8 cellular contexts compared by ENCODE assay signal in the genomic region with DNA sequence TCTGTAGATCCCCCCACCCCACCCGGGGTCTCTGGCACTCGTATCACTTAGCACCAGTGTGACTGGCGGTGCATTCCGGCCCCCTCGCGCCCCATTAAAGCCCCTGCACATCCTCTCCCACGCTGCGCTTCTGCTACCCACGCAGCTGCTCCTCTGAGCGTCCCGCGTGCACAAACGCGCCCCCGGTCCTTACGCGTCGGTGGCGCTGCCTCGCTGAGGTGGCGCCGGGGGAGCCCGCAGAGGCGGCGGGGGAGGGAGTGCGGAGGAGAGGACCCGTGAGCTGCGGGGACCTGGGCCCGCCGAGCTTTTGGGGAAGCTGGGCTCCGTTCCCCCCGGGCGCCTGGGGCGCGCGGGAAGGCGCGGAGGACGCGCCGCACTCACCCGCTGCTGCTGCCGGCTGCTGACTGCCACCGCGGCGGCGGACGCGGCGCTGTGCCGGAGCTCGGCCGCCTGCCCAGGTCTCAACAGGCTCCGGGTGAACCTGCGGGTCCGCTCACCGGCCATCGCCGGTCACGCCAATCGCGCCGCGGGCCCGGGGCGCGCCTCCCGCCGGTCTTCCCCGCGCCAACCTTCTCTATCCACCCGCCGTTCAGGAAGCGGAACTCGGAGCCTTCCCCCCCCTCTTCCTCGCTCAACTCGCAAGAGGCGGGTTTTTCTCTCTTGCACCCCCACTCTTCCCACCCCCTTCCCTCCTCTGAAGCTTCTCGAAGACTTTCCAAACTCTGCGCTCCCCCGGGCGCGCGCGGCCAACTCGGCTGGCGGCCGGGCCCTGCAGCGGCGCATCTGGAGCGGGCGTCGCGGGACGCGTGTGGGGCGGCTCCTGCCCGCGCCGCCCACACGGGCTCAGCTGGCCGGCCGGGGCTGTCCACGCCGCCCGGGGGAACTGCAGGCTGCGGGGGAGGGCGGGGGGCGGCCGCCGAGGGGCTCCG. TPM values are rescaled to one million over a fixed set of nuclear protein-coding genes. Genes with fewer than 3 reads are reported as not detected.
DNase-seq lines count a peak whose midpoint lies in the region; ATAC-seq and TF ChIP-seq lines count a peak whose summit lies in the region.

Gene DOCK10, minus strand, starts transcription at position 598 of the 929 bp plus-strand sequence. Its CDS starts 94 bp downstream, at position 504.

- H3K4me3 ChIP-seq in OCI-LY3 (ENCODE audit: low read length), result peak within 1 kb of the TSS; percentile 96
- H3K4me3 ChIP-seq in neutrophil (ENCODE audit: low read depth in 1 of 2, low read length in 1 of 2), result peak within 1 kb of the TSS; percentile 55 to 61
- H3K4me3 ChIP-seq in thyroid gland (replicated peaks in 1 of 3), result peak within 1 kb of the TSS in 1 of 3 donors; percentile 34

- 1% methylated on average over 37 to 61 of the region's 112 CpGs for WGBS in thyroid gland, 2 donors

- H3K27me3 ChIP-seq in OCI-LY3 (ENCODE audit: low read depth, low read length) (peaks cover 23% of the 10 kb centered on the region), neutrophil (peaks cover 61% of the 10 kb centered on the region), thyroid gland (no peaks in the 10 kb centered on the region)

- H3K79me2 ChIP-seq in OCI-LY3 (ENCODE audit: low read length), result peaks cover 46% of the 10 kb centered on the region

- H3K36me3 ChIP-seq in OCI-LY3 (replicated peaks; ENCODE audit: low read depth, low read length) (peaks cover 20% of the 10 kb centered on the region), neutrophil (no peaks in the 10 kb centered on the region), thyroid gland (no peaks in the 10 kb centered on the region)

- intact Hi-C loops in thyroid gland (cut with DNase I), result no loop called here

- H2AFZ ChIP-seq in OCI-LY3 (ENCODE audit: low read depth, low read length), result peak within 1 kb of the TSS; percentile 45; the same call in 1 of the 2 replicates

- H3K4me1 ChIP-seq in OCI-LY3 (ENCODE audit: low read length), result peaks cover 51% of the 10 kb centered on the region
- H3K4me1 ChIP-seq in neutrophil (ENCODE audit: control insufficient read depth in 1 of 2, insufficient read depth in 1 of 2, low read depth in 1 of 2, low read length in 1 of 2), result peaks cover 18 to 27% of the 10 kb centered on the region in 2 experiments
- peaks cover 0 to 8% of the 10 kb centered on the region in 2 donors for H3K4me1 ChIP-seq in thyroid gland

- H3K4me2 ChIP-seq in OCI-LY3 (ENCODE audit: low read length), result peak within 1 kb of the TSS; percentile 94

- H4K20me1 ChIP-seq in OCI-LY3 (ENCODE audit: insufficient read depth, low read length), result peaks cover 3% of the 10 kb centered on the region; the same call in 1 of the 2 replicates

- H3K9me3 ChIP-seq in OCI-LY3 (ENCODE audit: insufficient read depth, low read length) (no peaks in the 10 kb centered on the region), neutrophil (no peaks in the 10 kb centered on the region), thyroid gland (no peaks in the 10 kb centered on the region)

- no peak for TF ChIP-seq POLR2A in thyroid gland (IDR thresholded peaks at IDR 0.05)

- H3K27ac ChIP-seq in OCI-LY3 (ENCODE audit: low read length) (peak within 1 kb of the TSS; percentile 95), neutrophil (no peak within 1 kb of the TSS), thyroid gland (no peak within 1 kb of the TSS)

- peak within 1 kb of the TSS; percentile 99 for H3K9ac ChIP-seq in OCI-LY3 (ENCODE audit: low read length)

- peak; percentile 31 for ATAC-seq in HG02852 (IDR thresholded peaks at IDR 0.05; ENCODE audit: unreplicated experiment)

- TF ChIP-seq CTCF in OCI-LY3 (IDR thresholded peaks at IDR 0.05; ENCODE audit: low read depth, low read length) (no peak), neutrophil (IDR thresholded peaks at IDR 0.05) (no peak), thyroid gland (IDR thresholded peaks at IDR 0.05) (no peak)

- DNase-seq in NCI-H2171 treated with DMSO at 0.1 percent for 48 hours (lab: John Stamatoyannopoulos, UW) (peak; percentile 5), NCI-H2171 (lab: John Stamatoyannopoulos, UW) (no peak), foreskin melanocyte (peak; percentile 32), thyroid gland (peak; percentile 38 to 49)
- peak; percentile 70 for DNase-seq in activated T-helper 9 cell treated with anti-CD3 and anti-CD28 coated beads, Interleukin-2, amount 50 U/mL, for 16 hours (ENCODE audit: low read depth)

RNA-seq across cellular contexts. Expression of gene DOCK10, which starts in this region (rescaled TPM):
- 1 to 10 TPM; 4.6 to 8.9 (median 7.1) TPM for total RNA-seq in thyroid gland
